In the genomic region with DNA sequence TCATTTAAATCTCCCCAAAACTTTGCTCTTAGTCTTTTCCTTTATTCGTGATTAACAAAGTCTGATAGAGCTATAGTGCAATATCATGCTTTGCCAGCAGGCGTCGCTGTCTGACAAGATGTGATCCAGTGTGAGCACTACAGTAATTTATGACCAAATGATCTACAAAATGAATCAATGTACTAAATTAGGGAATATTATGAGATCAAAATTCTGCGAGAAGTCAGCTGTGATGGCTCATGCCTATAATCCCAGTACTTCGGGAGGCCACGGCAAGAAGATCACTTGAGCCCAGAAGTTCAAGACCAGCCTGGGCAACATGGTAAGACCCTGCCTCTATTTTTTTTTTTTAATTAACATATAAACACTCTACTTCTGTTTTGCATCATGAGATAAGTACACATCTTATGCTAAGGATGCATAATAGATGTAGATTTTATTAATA, we compare ENCODE assay signal across 7 cellular contexts. TPM values are rescaled to one million over a fixed set of nuclear protein-coding genes. Genes with fewer than 3 reads are reported as not detected.
DNase-seq lines count a peak whose midpoint lies in the region; ATAC-seq and TF ChIP-seq lines count a peak whose summit lies in the region.

No MANE protein-coding gene starts in this region.

- DNase-seq in NCI-H2227 treated with DMSO at 0.1 percent for 48 hours (lab: John Stamatoyannopoulos, UW) (peak; percentile 12), epithelial cell of proximal tubule (ENCODE audit: low read depth) (no peak), omental fat pad (ENCODE audit: low spot score) (peak; percentile 94), upper lobe of left lung (peak in 1 of 2 donors; percentile 72)
- peak; percentile 65 to 82 for DNase-seq in activated CD8-positive, alpha-beta memory T cell treated with anti-CD3 and anti-CD28 coated beads for 1 hour (ENCODE audit: extremely low read depth in 1 of 2, low read depth in 1 of 2)

- no peak for TF ChIP-seq EP300 in upper lobe of left lung (IDR thresholded peaks at IDR 0.05)

- H3K27ac ChIP-seq in upper lobe of left lung, result no peak overlapping the region

- H3K27me3 ChIP-seq in upper lobe of left lung, result no peaks in the 10 kb centered on the region

- peaks cover 16 to 32% (median 21%) of the 10 kb centered on the region in 4 donors for H3K4me1 ChIP-seq in upper lobe of left lung

- no peak for TF ChIP-seq POLR2A in upper lobe of left lung (IDR thresholded peaks at IDR 0.05)

- H3K9me3 ChIP-seq in upper lobe of left lung, result peaks cover 7 to 14% (median 13%) of the 10 kb centered on the region in 4 donors

- no peaks in the 10 kb centered on the region for H3K36me3 ChIP-seq in upper lobe of left lung

- peak; percentile 87 for TF ChIP-seq CTCF in GM12872 (IDR thresholded peaks at IDR 0.05; ENCODE audit: insufficient read depth, low read depth, low read length)
- peak; percentile 94 for TF ChIP-seq CTCF in epithelial cell of proximal tubule (conservative IDR thresholded peaks at IDR 0.05; ENCODE audit: low read depth, low read length)
- peak in 2 of 3 donors; percentile 78 to 82 for TF ChIP-seq CTCF in omental fat pad (IDR thresholded peaks at IDR 0.05)
- peak; percentile 77 to 97 (median 92) for TF ChIP-seq CTCF in upper lobe of left lung (IDR thresholded peaks at IDR 0.05)

- ATAC-seq in omental fat pad (ENCODE audit: low FRiP score) (no peak), upper lobe of left lung (ENCODE audit: low FRiP score in 2 of 2) (peak in 1 of 2 donors; percentile 51), HG03342 (IDR thresholded peaks at IDR 0.05; ENCODE audit: unreplicated experiment) (no peak)

- H3K4me3 ChIP-seq in epithelial cell of proximal tubule (ENCODE audit: low read depth, low read length), result no peak overlapping the region
- no peak overlapping the region for H3K4me3 ChIP-seq in upper lobe of left lung

- 38 to 43% methylated on average over 6 of the region's 6 CpGs for WGBS in upper lobe of left lung, 2 donors

RNA-seq across cellular contexts. Expression of a gene that starts 3.6 kb away (rescaled TPM):
- total RNA-seq in epithelial cell of proximal tubule (20.0 and 20.8 TPM in 2 replicates), omental fat pad (100 to 1,000 TPM in 1 of 4 donors, 10 to 100 TPM in 3; 33.5 to 111 (median 76.3) TPM), upper lobe of left lung (10 to 100 TPM; 21.0 to 49.1 (median 30.3) TPM)

RNA-seq across cellular contexts. Expression of a gene that starts 54.5 kb away (rescaled TPM):
- 7.5 and 10.7 TPM in 2 replicates for total RNA-seq in epithelial cell of proximal tubule
- 100 to 1,000 TPM in 1 of 4 donors, 10 to 100 TPM in 3; 75.5 to 142 (median 82.7) TPM for total RNA-seq in omental fat pad
- 10 to 100 TPM; 36.7 to 57.0 (median 44.5) TPM for total RNA-seq in upper lobe of left lung
